In the genomic region with DNA sequence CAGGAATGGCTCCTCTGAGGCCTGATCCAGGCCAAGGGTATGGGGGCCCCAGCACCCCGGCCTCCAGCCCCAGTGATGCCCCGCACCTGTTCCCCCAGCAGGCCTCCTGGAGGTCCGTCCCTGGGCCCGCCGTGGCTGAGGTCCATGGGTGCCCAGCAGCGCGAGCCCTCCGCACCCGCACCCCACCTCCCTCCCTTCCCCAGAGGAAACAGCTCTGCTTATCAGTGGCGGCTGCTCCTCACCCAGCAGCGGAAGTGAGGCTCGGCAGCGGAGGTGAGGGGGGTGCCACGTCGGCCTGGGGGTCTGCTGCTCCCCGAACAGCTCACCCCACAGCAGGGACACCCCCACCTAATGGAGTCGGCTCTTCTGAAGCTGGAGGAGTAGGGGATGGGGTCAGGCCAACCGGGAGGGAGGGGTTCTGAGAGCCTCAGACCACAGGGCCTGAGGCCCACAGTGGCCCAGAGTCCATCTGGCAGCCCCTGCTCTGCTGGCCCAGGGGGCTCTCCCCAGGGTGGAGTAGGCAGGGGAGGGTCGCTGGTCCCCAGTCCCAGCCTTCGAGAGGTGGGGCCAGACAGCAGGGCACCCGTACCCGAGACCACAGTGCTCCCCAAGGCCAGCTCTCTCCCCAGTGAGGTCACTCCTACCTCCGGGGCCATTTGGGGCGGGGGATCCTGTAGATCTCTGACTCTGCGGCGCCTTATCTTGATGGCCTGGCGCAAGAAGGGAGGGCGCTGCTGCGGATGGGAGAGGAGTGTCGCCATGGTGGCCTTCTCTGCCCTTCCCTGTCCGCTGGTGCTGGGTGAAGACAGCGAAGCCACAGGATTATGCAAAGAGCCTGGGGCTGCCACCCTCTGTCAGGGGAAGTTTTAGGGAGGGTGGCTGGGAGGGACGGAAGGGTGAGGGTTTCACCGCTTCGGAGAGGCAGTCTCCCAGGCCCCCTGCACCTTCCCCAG, we compare ENCODE assay signal across 1 cellular context.
A peak's percentile ranks its signal among the peaks of the same experiment; 100 is the strongest.
TF ChIP-seq lines count a peak whose summit lies in the region.

Gene UNC13D, minus strand, starts transcription at position 828 of the 953 bp plus-strand sequence. Its CDS starts 67 bp downstream, at position 761.

TF ChIP-seq in K562, 482 proteins besides CTCF, POLR2A, EP300 and RAD21 (continued from another document and continues in another):
- TF ChIP-seq, protein P1, sequence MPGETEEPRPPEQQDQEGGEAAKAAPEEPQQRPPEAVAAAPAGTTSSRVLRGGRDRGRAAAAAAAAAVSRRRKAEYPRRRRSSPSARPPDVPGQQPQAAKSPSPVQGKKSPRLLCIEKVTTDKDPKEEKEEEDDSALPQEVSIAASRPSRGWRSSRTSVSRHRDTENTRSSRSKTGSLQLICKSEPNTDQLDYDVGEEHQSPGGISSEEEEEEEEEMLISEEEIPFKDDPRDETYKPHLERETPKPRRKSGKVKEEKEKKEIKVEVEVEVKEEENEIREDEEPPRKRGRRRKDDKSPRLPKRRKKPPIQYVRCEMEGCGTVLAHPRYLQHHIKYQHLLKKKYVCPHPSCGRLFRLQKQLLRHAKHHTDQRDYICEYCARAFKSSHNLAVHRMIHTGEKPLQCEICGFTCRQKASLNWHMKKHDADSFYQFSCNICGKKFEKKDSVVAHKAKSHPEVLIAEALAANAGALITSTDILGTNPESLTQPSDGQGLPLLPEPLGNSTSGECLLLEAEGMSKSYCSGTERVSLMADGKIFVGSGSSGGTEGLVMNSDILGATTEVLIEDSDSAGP (CRISPR knock-in tag; IDR thresholded peaks at IDR 0.05) = no peak
- TF ChIP-seq CC2D1A (IDR thresholded peaks at IDR 0.05) = peak; percentile 88
- no peak for TF ChIP-seq NBN (IDR thresholded peaks at IDR 0.05; ENCODE audit: low read depth)
- TF ChIP-seq ZNF586 (CRISPR knock-in tag; conservative IDR thresholded peaks at IDR 0.05) = no peak
- no peak for TF ChIP-seq ETS2 (tag; IDR thresholded peaks at IDR 0.05; ENCODE audit: borderline replicate concordance, poor library complexity, severe bottlenecking)
- TF ChIP-seq FOXK2 (conservative IDR thresholded peaks at IDR 0.05 in 1 of 2, IDR thresholded peaks at IDR 0.05 in 1 of 2; ENCODE audit: low read depth in 2 of 2) = peak; percentile 22 to 29; a peak in 1 of 4 replicates
- no peak for TF ChIP-seq ZNF76 (CRISPR knock-in tag; IDR thresholded peaks at IDR 0.05; ENCODE audit: borderline replicate concordance)
- TF ChIP-seq ZC3H11A (IDR thresholded peaks at IDR 0.05; ENCODE audit: low read depth, low read length) = no peak
- TF ChIP-seq ZNF124 (CRISPR knock-in tag; IDR thresholded peaks at IDR 0.05) = no peak
- TF ChIP-seq ZNF707 (CRISPR knock-in tag; conservative IDR thresholded peaks at IDR 0.05) = no peak
- no peak for TF ChIP-seq NR2C1 (IDR thresholded peaks at IDR 0.05)
- peak; percentile 57 for TF ChIP-seq NR2C1 (tag; IDR thresholded peaks at IDR 0.05)
- TF ChIP-seq MCM2 (IDR thresholded peaks at IDR 0.05; ENCODE audit: low read depth) = no peak
- TF ChIP-seq HES1 (IDR thresholded peaks at IDR 0.05; ENCODE audit: low read depth) = 0 out of 2 replicates have a peak, but pooled peaks have one; percentile 42
- TF ChIP-seq ZNF224 (CRISPR knock-in tag; IDR thresholded peaks at IDR 0.05) = no peak
- TF ChIP-seq PTTG1 (tag; IDR thresholded peaks at IDR 0.05; ENCODE audit: low read depth) = no peak
- TF ChIP-seq RBM14 (IDR thresholded peaks at IDR 0.05; ENCODE audit: borderline replicate concordance, insufficient read depth, low read depth, low read length) = 0 out of 2 replicates have a peak, but pooled peaks have one; percentile 68
- TF ChIP-seq SAP30 (IDR thresholded peaks at IDR 0.05; ENCODE audit: borderline replicate concordance, insufficient read depth, low read depth, low read length, poor library complexity, severe bottlenecking) = no peak
- TF ChIP-seq ARID1B (IDR thresholded peaks at IDR 0.05) = peak; percentile 72
- TF ChIP-seq, protein P2, sequence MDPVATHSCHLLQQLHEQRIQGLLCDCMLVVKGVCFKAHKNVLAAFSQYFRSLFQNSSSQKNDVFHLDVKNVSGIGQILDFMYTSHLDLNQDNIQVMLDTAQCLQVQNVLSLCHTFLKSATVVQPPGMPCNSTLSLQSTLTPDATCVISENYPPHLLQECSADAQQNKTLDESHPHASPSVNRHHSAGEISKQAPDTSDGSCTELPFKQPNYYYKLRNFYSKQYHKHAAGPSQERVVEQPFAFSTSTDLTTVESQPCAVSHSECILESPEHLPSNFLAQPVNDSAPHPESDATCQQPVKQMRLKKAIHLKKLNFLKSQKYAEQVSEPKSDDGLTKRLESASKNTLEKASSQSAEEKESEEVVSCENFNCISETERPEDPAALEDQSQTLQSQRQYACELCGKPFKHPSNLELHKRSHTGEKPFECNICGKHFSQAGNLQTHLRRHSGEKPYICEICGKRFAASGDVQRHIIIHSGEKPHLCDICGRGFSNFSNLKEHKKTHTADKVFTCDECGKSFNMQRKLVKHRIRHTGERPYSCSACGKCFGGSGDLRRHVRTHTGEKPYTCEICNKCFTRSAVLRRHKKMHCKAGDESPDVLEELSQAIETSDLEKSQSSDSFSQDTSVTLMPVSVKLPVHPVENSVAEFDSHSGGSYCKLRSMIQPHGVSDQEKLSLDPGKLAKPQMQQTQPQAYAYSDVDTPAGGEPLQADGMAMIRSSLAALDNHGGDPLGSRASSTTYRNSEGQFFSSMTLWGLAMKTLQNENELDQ (CRISPR knock-in tag; IDR thresholded peaks at IDR 0.05; ENCODE audit: borderline replicate concordance) = no peak
- TF ChIP-seq NFIX (CRISPR knock-in tag; IDR thresholded peaks at IDR 0.05; ENCODE audit: low read depth) = no peak
- TF ChIP-seq CAMTA2 (CRISPR knock-in tag; conservative IDR thresholded peaks at IDR 0.05) = no peak
- no peak for TF ChIP-seq NR3C1 (CRISPR knock-in tag; IDR thresholded peaks at IDR 0.05)
- no peak for TF ChIP-seq GTF2A2 (tag; IDR thresholded peaks at IDR 0.05)
- peak; percentile 94 for TF ChIP-seq PRDM10 (IDR thresholded peaks at IDR 0.05; ENCODE audit: partially characterized antibody)
- no peak for TF ChIP-seq DIDO1 (tag; IDR thresholded peaks at IDR 0.05; ENCODE audit: low read depth)
- no peak for TF ChIP-seq HNRNPLL (IDR thresholded peaks at IDR 0.05; ENCODE audit: low read depth, low read length, poor library complexity, severe bottlenecking)
- no peak for TF ChIP-seq ZZZ3 (IDR thresholded peaks at IDR 0.05)
- TF ChIP-seq RAD51 (IDR thresholded peaks at IDR 0.05; ENCODE audit: borderline replicate concordance, low read depth) = no peak
- TF ChIP-seq ZSCAN32 (CRISPR knock-in tag; IDR thresholded peaks at IDR 0.05) = peak; percentile 24; the same call in 1 of the 2 replicates
- peak; percentile 94 for TF ChIP-seq EP400 (IDR thresholded peaks at IDR 0.05)
- no peak for TF ChIP-seq EHMT2 (IDR thresholded peaks at IDR 0.05)
- TF ChIP-seq, protein P3, sequence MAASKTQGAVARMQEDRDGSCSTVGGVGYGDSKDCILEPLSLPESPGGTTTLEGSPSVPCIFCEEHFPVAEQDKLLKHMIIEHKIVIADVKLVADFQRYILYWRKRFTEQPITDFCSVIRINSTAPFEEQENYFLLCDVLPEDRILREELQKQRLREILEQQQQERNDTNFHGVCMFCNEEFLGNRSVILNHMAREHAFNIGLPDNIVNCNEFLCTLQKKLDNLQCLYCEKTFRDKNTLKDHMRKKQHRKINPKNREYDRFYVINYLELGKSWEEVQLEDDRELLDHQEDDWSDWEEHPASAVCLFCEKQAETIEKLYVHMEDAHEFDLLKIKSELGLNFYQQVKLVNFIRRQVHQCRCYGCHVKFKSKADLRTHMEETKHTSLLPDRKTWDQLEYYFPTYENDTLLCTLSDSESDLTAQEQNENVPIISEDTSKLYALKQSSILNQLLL (CRISPR knock-in tag; IDR thresholded peaks at IDR 0.05; ENCODE audit: borderline replicate concordance) = no peak
- TF ChIP-seq MEIS2 (IDR thresholded peaks at IDR 0.05; ENCODE audit: partially characterized antibody) = peak; percentile 29
- TF ChIP-seq ZNF444 (CRISPR knock-in tag; IDR thresholded peaks at IDR 0.05) = peak; percentile 70; the same call in 1 of the 2 replicates
- TF ChIP-seq TAF1 (IDR thresholded peaks at IDR 0.05; ENCODE audit: control insufficient read depth, extremely low read depth, insufficient read depth, low read length, severe bottlenecking) = peak; percentile 56
- TF ChIP-seq MXI1 (IDR thresholded peaks at IDR 0.05; ENCODE audit: low read depth, low read length) = no peak
- TF ChIP-seq, protein P4, sequence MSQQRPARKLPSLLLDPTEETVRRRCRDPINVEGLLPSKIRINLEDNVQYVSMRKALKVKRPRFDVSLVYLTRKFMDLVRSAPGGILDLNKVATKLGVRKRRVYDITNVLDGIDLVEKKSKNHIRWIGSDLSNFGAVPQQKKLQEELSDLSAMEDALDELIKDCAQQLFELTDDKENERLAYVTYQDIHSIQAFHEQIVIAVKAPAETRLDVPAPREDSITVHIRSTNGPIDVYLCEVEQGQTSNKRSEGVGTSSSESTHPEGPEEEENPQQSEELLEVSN (IDR thresholded peaks at IDR 0.05; ENCODE audit: borderline replicate concordance in 1 of 2, extremely low read depth in 1 of 2, insufficient read depth in 1 of 2, insufficient read length in 1 of 2, low read depth in 1 of 2, low read length in 1 of 2, poor library complexity in 1 of 2, severe bottlenecking in 1 of 2) = peak in 1 of 2 experiments; percentile 23
- no peak for TF ChIP-seq ID3 (CRISPR knock-in tag; IDR thresholded peaks at IDR 0.05)
- TF ChIP-seq ID3 (tag; IDR thresholded peaks at IDR 0.05) = peak; percentile 52; the same call in 1 of the 2 replicates
- TF ChIP-seq SP1 (CRISPR knock-in tag; IDR thresholded peaks at IDR 0.05) = peak; percentile 75; the same call in 1 of the 2 replicates
- TF ChIP-seq MTA1 (IDR thresholded peaks at IDR 0.05; ENCODE audit: borderline replicate concordance) = no peak; the same call in 1 of the 2 replicates
- 0 out of 2 replicates have a peak, but pooled peaks have one; percentile 49 for TF ChIP-seq ZNF175 (CRISPR knock-in tag; IDR thresholded peaks at IDR 0.05; ENCODE audit: low read depth)
- TF ChIP-seq, protein P5, sequence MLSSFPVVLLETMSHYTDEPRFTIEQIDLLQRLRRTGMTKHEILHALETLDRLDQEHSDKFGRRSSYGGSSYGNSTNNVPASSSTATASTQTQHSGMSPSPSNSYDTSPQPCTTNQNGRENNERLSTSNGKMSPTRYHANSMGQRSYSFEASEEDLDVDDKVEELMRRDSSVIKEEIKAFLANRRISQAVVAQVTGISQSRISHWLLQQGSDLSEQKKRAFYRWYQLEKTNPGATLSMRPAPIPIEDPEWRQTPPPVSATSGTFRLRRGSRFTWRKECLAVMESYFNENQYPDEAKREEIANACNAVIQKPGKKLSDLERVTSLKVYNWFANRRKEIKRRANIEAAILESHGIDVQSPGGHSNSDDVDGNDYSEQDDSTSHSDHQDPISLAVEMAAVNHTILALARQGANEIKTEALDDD (IDR thresholded peaks at IDR 0.05) = no peak
- no peak for TF ChIP-seq CBX8 (IDR thresholded peaks at IDR 0.05; ENCODE audit: borderline replicate concordance, extremely low read depth, low read depth, low read length, poor library complexity, severe bottlenecking)
- no peak for TF ChIP-seq TCF7 (IDR thresholded peaks at IDR 0.05; ENCODE audit: borderline replicate concordance)
- no peak for TF ChIP-seq ZSCAN29 (IDR thresholded peaks at IDR 0.05)
- TF ChIP-seq DACH1 (IDR thresholded peaks at IDR 0.05; ENCODE audit: partially characterized antibody) = no peak
- TF ChIP-seq HDAC8 (tag; IDR thresholded peaks at IDR 0.05) = no peak
- TF ChIP-seq PCBP2 (IDR thresholded peaks at IDR 0.05; ENCODE audit: low read depth, low read length, poor library complexity, severe bottlenecking) = no peak
- TF ChIP-seq ZNF780A (CRISPR knock-in tag; IDR thresholded peaks at IDR 0.05) = no peak
- no peak for TF ChIP-seq PPARD (CRISPR knock-in tag; IDR thresholded peaks at IDR 0.05)
- TF ChIP-seq FUS (optimal IDR thresholded peaks at IDR 0.05; ENCODE audit: low read depth, low read length) = no peak
- TF ChIP-seq SRSF7 (optimal IDR thresholded peaks at IDR 0.05; ENCODE audit: low read depth, low read length) = no peak
- TF ChIP-seq E2F3 (CRISPR knock-in tag; IDR thresholded peaks at IDR 0.05) = 0 out of 2 replicates have a peak, but pooled peaks have one; percentile 15
- no peak for TF ChIP-seq BCL6 (CRISPR knock-in tag; IDR thresholded peaks at IDR 0.05)
- TF ChIP-seq RBM39 (optimal IDR thresholded peaks at IDR 0.05; ENCODE audit: low read depth, low read length) = no peak
- TF ChIP-seq ZBTB17 (CRISPR knock-in tag; IDR thresholded peaks at IDR 0.05) = peak; percentile 43; the same call in 1 of the 2 replicates
